In genomic region chr1:95311006-95311405, GRCh38 we compare ENCODE assay signal across 1 cellular context.
A peak's percentile ranks its signal among the peaks of the same experiment; 100 is the strongest.
TF ChIP-seq lines count a peak whose summit lies in the region.

No MANE protein-coding gene starts in this region.

TF ChIP-seq in SK-N-SH, 30 proteins besides CTCF, POLR2A, EP300 and RAD21 (continued from another document):
- 0 out of 2 replicates have a peak, but pooled peaks have one; percentile 12 for TF ChIP-seq MXI1 (IDR thresholded peaks at IDR 0.05; ENCODE audit: low read depth, low read length)
